8 cellular contexts compared by ENCODE assay signal in genomic region chr9:99140685-99141314, GRCh38. TPM values are rescaled to one million over a fixed set of nuclear protein-coding genes. Genes with fewer than 3 reads are reported as not detected.
DNase-seq lines count a peak whose midpoint lies in the region; ATAC-seq and TF ChIP-seq lines count a peak whose summit lies in the region.

No MANE protein-coding gene starts in this region.

- intact Hi-C loops in left ventricle myocardium superior (cut with micrococcal nuclease): loop anchor here (5.0 kb wide), 1 partner anchor 278 kb away; no protein-coding TSS in a partner anchor

- H3K9ac ChIP-seq in adipocyte (ENCODE audit: low read length): no peak overlapping the region

- peak; percentile 98 for TF ChIP-seq CTCF in RWPE1 (conservative IDR thresholded peaks at IDR 0.05; ENCODE audit: low read depth)

- ATAC-seq in HG02938 (IDR thresholded peaks at IDR 0.05; ENCODE audit: unreplicated experiment): peak; percentile 65
- ATAC-seq in left ventricle myocardium superior: peak; percentile 83

- peaks cover 3% of the 10 kb centered on the region for H3K4me1 ChIP-seq in adipocyte (ENCODE audit: control insufficient read depth, insufficient read depth, low read length)

- no peaks in the 10 kb centered on the region for H3K9me3 ChIP-seq in adipocyte (ENCODE audit: control insufficient read depth, low read length)

- H3K27ac ChIP-seq in RWPE1: no peak overlapping the region

- POLR2A ChIA-PET in RWPE1 (lab: Yijun Ruan, JAX; ENCODE audit: low non-redundant PET): no interaction called here

- peak; percentile 6 for DNase-seq in activated CD4-positive, CD25-positive, alpha-beta regulatory T cell treated with anti-CD3 and anti-CD28 coated beads, Interleukin-2, amount 50 U/mL, for 16 hours (ENCODE audit: low read depth, low spot score)
- DNase-seq in activated CD4-positive, CD25-positive, alpha-beta regulatory T cell treated with anti-CD3 and anti-CD28 coated beads, Interleukin-2, amount 50 U/mL, for 72 hours: no peak
- DNase-seq in RWPE1 (ENCODE audit: low spot score): peak; percentile 72
- peak; percentile 82 for DNase-seq in adipocyte (ENCODE audit: low read depth)
- no peak for DNase-seq in left ventricle myocardium superior
- DNase-seq in putamen (ENCODE audit: low spot score): peak; percentile 38
- no peak for DNase-seq in NCI-H2196 treated with DMSO at 0.1 percent for 48 hours (lab: John Stamatoyannopoulos, UW; ENCODE audit: unreplicated experiment)

- H3K36me3 ChIP-seq in adipocyte (ENCODE audit: control insufficient read depth, insufficient read depth, low read length, severe bottlenecking): peaks cover 30% of the 10 kb centered on the region

- H3K4me3 ChIP-seq in adipocyte (ENCODE audit: low read length): no peak overlapping the region

- no peaks in the 10 kb centered on the region for H3K27me3 ChIP-seq in adipocyte (replicated peaks; ENCODE audit: control insufficient read depth, insufficient read depth, low read length)

- CTCF ChIA-PET in RWPE1 (lab: Yijun Ruan, JAX): interaction anchor here (0.5 to 4.2 kb wide), 29 partner anchors 8 to 953 kb away, joined by 3 to 66 read pairs (median 4); no protein-coding TSS in a partner anchor

RNA-seq across cellular contexts. Expression of gene TGFBR1, which starts 35.9 kb away (rescaled TPM):
- total RNA-seq in left ventricle myocardium superior: 12.3 TPM

Comparison
In these comparisons a context has a peak if more than half of its experiments do, and no peak if none do; other contexts are left out.
1. DNase-seq: peak in activated CD4-positive, CD25-positive, alpha-beta regulatory T cell treated with anti-CD3 and anti-CD28 coated beads, Interleukin-2, amount 50 U/mL, for 16 hours (single experiment), RWPE1 (single experiment), adipocyte (single experiment) and putamen (single experiment); none in activated CD4-positive, CD25-positive, alpha-beta regulatory T cell treated with anti-CD3 and anti-CD28 coated beads, Interleukin-2, amount 50 U/mL, for 72 hours (single experiment), left ventricle myocardium superior (single experiment) and NCI-H2196 treated with DMSO at 0.1 percent for 48 hours (single experiment).